8 cellular contexts compared by ENCODE assay signal in genomic region chr6:83603560-83603959, GRCh38.
"Had no signal": no experiment of that assay in that cellular context is flagged by ENCODE, and none has a peak within 500 bp of the region (broad histone marks: within the 10 kb centered on the region; RNA-seq: fewer than 3 reads in every experiment).

No MANE protein-coding gene starts in this region.

- FAIRE-seq: HepG2 had no signal

- H3K4me1 ChIP-seq: HAP-1 had no signal

- H3K9me3 Mint-ChIP-seq: HFFc6, IgD-negative memory B cell had no signal

- H3K4me3 ChIP-seq: GM23248, HAP-1 had no signal

- H3K4me1 Mint-ChIP-seq: IgD-negative memory B cell had no signal

- H3K4me3 Mint-ChIP-seq: HFFc6, IgD-negative memory B cell had no signal

- H3K27me3 Mint-ChIP-seq: IgD-negative memory B cell had no signal

- H3K9me3 ChIP-seq: HAP-1 had no signal

- H3K27ac Mint-ChIP-seq: HFFc6, IgD-negative memory B cell had no signal

- DNase-seq: GM23248, GOT3, H7, HFFc6 had no signal

- H3K27ac ChIP-seq: GM23248, HL-60 had no signal

- H3K36me3 Mint-ChIP-seq: IgD-negative memory B cell had no signal

- H2AFZ ChIP-seq: GM23248 had no signal

- H3K9ac ChIP-seq: GM23248 had no signal

- H3K36me3 ChIP-seq: HAP-1 had no signal
